1 cellular context compared by ENCODE assay signal in the genomic region with DNA sequence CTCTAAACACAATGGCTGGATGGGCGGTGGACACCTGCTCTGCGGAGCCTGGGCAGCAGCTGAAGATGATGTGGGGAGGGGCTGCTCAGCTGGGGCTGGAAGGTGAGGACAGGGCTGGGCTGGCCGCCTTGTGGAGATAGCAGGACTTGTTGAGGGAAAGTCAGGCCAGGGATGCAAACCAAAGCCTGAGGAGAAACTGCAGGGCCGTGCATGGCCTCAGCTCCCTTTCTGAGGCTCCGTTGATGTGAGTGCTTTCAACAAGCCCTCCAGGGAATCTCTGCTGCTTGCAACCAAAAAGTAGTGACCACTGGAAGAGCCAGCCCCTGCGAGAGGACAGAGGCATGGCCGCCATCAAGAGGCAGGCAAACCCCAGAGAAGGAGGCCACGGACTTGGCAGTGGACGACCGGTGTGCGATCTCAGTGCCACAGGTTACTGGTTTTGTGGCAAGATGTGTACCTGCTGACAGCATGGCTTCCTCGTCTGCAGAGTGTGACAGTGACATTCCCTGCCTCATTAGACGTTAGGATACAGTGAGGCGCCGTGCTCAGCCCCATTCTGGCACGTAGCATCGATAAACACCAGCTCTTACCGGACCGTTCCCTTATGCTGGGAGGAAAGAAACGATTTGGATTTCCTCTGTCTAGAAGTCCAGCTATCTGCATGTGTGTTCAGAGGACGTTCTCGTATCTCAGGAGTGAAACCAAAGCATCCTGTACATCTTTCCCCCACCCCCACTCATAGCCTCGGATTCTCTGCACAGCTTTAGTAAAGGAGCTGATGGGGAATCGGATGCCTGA.
TF ChIP-seq lines count a peak whose summit lies in the region.

No MANE protein-coding gene starts in this region.

TF ChIP-seq in SK-N-SH, 30 proteins besides CTCF, POLR2A, EP300 and RAD21 (continued from another document):
- TF ChIP-seq USF1 (IDR thresholded peaks at IDR 0.05; ENCODE audit: borderline replicate concordance, low read depth) (no peak), MXI1 (IDR thresholded peaks at IDR 0.05; ENCODE audit: low read depth, low read length) (no peak), RXRA (IDR thresholded peaks at IDR 0.05; ENCODE audit: borderline replicate concordance, low read depth) (no peak), YY1 (IDR thresholded peaks at IDR 0.05; ENCODE audit: low read depth) (no peak), USF2 (IDR thresholded peaks at IDR 0.05; ENCODE audit: borderline replicate concordance, low read depth, low read length) (no peak)
